ENCODE assay signal across 8 cellular contexts in genomic region chr2:118310016-118310877, GRCh38.
DNase-seq lines count a peak whose midpoint lies in the region; ATAC-seq and TF ChIP-seq lines count a peak whose summit lies in the region.

No MANE protein-coding gene starts in this region.

- H3K9ac ChIP-seq in fibroblast of lung (ENCODE audit: insufficient read depth, low read length), result peak overlapping the region; percentile 43
- H3K9ac ChIP-seq in neural cell (ENCODE audit: low read length), result peak overlapping the region; percentile 38

- POLR2A ChIA-PET in CD4-positive, alpha-beta T cell (lab: Charles Lee), result interaction anchor here (0.7 to 1.9 kb wide), 7 partner anchors 87 to 496 kb away, joined by 3 to 10 read pairs (median 3); partner anchors contain the start of genes CCDC93 and DDX18

- H3K4me1 Mint-ChIP-seq in CD4-positive, alpha-beta T cell (ENCODE audit: low read depth), result peaks cover 24% of the 10 kb centered on the region
- peaks cover 6% of the 10 kb centered on the region for H3K4me1 Mint-ChIP-seq in stimulated activated naive CD8-positive, alpha-beta T cell treated with anti-CD3 and anti-CD28 coated beads, Interleukin-15, amount 100 ng/mL, for 72 hours

- DNase-seq in CD4-positive, alpha-beta T cell, result peak; percentile 43 to 64 (median 52)
- peak; percentile 41 for DNase-seq in NCI-H1105 (lab: John Stamatoyannopoulos, UW)
- DNase-seq in activated T-cell treated with anti-CD3 and anti-CD28 coated beads for 48 hours (ENCODE audit: low read depth), result peak; percentile 72
- DNase-seq in fibroblast of lung (ENCODE audit: low read depth in 2 of 2), result peak; percentile 53 to 58
- peak; percentile 61 to 65 for DNase-seq in stimulated activated naive CD8-positive, alpha-beta T cell treated with anti-CD3 and anti-CD28 coated beads, Interleukin-15, amount 100 ng/mL, for 72 hours

- H3K36me3 ChIP-seq in fibroblast of lung (ENCODE audit: control insufficient read depth, insufficient read depth, low read length) (no peaks in the 10 kb centered on the region), neural cell (ENCODE audit: insufficient read depth, low read length) (no peaks in the 10 kb centered on the region)

- peak overlapping the region; percentile 98 for H3K27ac Mint-ChIP-seq in CD4-positive, alpha-beta T cell
- H3K27ac Mint-ChIP-seq in stimulated activated naive CD8-positive, alpha-beta T cell treated with anti-CD3 and anti-CD28 coated beads, Interleukin-15, amount 100 ng/mL, for 72 hours, result peak overlapping the region; percentile 95 to 97

- H2AFZ ChIP-seq in fibroblast of lung (ENCODE audit: low read length) (peak overlapping the region; percentile 88), neural cell (ENCODE audit: low read depth, low read length) (no peak overlapping the region)

- no peaks in the 10 kb centered on the region for H3K79me2 ChIP-seq in fibroblast of lung (ENCODE audit: control insufficient read depth, insufficient read depth, low read length)
- no peaks in the 10 kb centered on the region for H3K79me2 ChIP-seq in neural cell (replicated peaks; ENCODE audit: insufficient read depth, low read length)

- no peak for TF ChIP-seq CTCF in CD4-positive, alpha-beta T cell (IDR thresholded peaks at IDR 0.05)
- no peak for TF ChIP-seq CTCF in fibroblast of lung (conservative IDR thresholded peaks at IDR 0.05 in 1 of 2, IDR thresholded peaks at IDR 0.05 in 1 of 2; ENCODE audit: low read depth in 1 of 2, low read length in 2 of 2)
- TF ChIP-seq CTCF in neural cell (IDR thresholded peaks at IDR 0.05; ENCODE audit: poor library complexity, severe bottlenecking), result no peak

- peak; percentile 83 for ATAC-seq in CD4-positive, alpha-beta T cell (ENCODE audit: poor library complexity)
- ATAC-seq in GM19467 (IDR thresholded peaks at IDR 0.05; ENCODE audit: unreplicated experiment) (peak; percentile 64), GM18520 (IDR thresholded peaks at IDR 0.05; ENCODE audit: unreplicated experiment) (no peak)
- peak; percentile 71 for ATAC-seq in stimulated activated naive CD8-positive, alpha-beta T cell treated with anti-CD3 and anti-CD28 coated beads, Interleukin-15, amount 100 ng/mL, for 72 hours

- no peaks in the 10 kb centered on the region for H3F3A ChIP-seq in neural cell (ENCODE audit: insufficient read depth, low read length, poor library complexity, severe bottlenecking)

- H3K27me3 Mint-ChIP-seq in CD4-positive, alpha-beta T cell, result no peaks in the 10 kb centered on the region
- H3K27me3 Mint-ChIP-seq in stimulated activated naive CD8-positive, alpha-beta T cell treated with anti-CD3 and anti-CD28 coated beads, Interleukin-15, amount 100 ng/mL, for 72 hours, result peaks cover 21% of the 10 kb centered on the region

- peak overlapping the region; percentile 95 for H3K4me3 Mint-ChIP-seq in CD4-positive, alpha-beta T cell
- H3K4me3 Mint-ChIP-seq in stimulated activated naive CD8-positive, alpha-beta T cell treated with anti-CD3 and anti-CD28 coated beads, Interleukin-15, amount 100 ng/mL, for 72 hours, result peak overlapping the region; percentile 85 to 86

- CTCF ChIA-PET in CD4-positive, alpha-beta T cell (lab: Charles Lee), result no interaction called here

- intact Hi-C loops in CD4-positive, alpha-beta T cell (cut with DNase I, micrococcal nuclease), result loop anchor here in 1 of 2 experiments (5.0 to 10.0 kb wide), 4 partner anchors 83 to 295 kb away; partner anchors contain the start of genes CCDC93 and INSIG2

- H3K4me1 ChIP-seq in fibroblast of lung (ENCODE audit: control insufficient read depth, extremely low read depth, insufficient read depth, low read length), result no peaks in the 10 kb centered on the region

- H3K4me2 ChIP-seq in fibroblast of lung (ENCODE audit: extremely low read depth, insufficient read depth, low read length) (peak overlapping the region; percentile 69), neural cell (ENCODE audit: low read length) (peak overlapping the region; percentile 19)

- no peak for TF ChIP-seq EP300 in neural cell (conservative IDR thresholded peaks at IDR 0.05; ENCODE audit: poor library complexity, severe bottlenecking)

- no peak for TF ChIP-seq RAD21 in neural cell (conservative IDR thresholded peaks at IDR 0.05)

- no peaks in the 10 kb centered on the region for H3K27me3 ChIP-seq in CD4-positive, alpha-beta T cell (ENCODE audit: control insufficient read depth, insufficient read depth, low read length)
- H3K27me3 ChIP-seq in fibroblast of lung (ENCODE audit: control insufficient read depth, insufficient read depth, low read length), result peaks cover 2% of the 10 kb centered on the region
- H3K27me3 ChIP-seq in neural cell (ENCODE audit: insufficient read depth, low read depth, low read length), result peaks cover 16% of the 10 kb centered on the region

- H3K9me3 ChIP-seq in CD4-positive, alpha-beta T cell (ENCODE audit: control insufficient read depth, low read length), result no peaks in the 10 kb centered on the region
- H3K9me3 ChIP-seq in fibroblast of lung (ENCODE audit: control insufficient read depth, insufficient read depth, low read depth, low read length) (no peaks in the 10 kb centered on the region), neural cell (ENCODE audit: low read length) (no peaks in the 10 kb centered on the region)

- H3K36me3 Mint-ChIP-seq in CD4-positive, alpha-beta T cell (ENCODE audit: low read depth), result peaks cover 3% of the 10 kb centered on the region

- H3K9me3 Mint-ChIP-seq in CD4-positive, alpha-beta T cell, result no peaks in the 10 kb centered on the region
- no peaks in the 10 kb centered on the region for H3K9me3 Mint-ChIP-seq in stimulated activated naive CD8-positive, alpha-beta T cell treated with anti-CD3 and anti-CD28 coated beads, Interleukin-15, amount 100 ng/mL, for 72 hours

- H3K4me3 ChIP-seq in fibroblast of lung (replicated peaks in 1 of 4; ENCODE audit: control extremely low read depth in 1 of 4, insufficient read depth in 1 of 4, low read depth in 3 of 4, low read length in 4 of 4) (peak overlapping the region; percentile 47 to 68 (median 55)), neural cell (ENCODE audit: low read length) (peak overlapping the region; percentile 62)

- no peaks in the 10 kb centered on the region for H3K9me2 ChIP-seq in neural cell (ENCODE audit: insufficient read depth, low read length)

- H4K20me1 ChIP-seq in fibroblast of lung (ENCODE audit: control insufficient read depth, extremely low read depth, insufficient read depth, low read length), result no peaks in the 10 kb centered on the region
- no peaks in the 10 kb centered on the region for H4K20me1 ChIP-seq in neural cell (ENCODE audit: insufficient read depth)

- peak overlapping the region; percentile 70 for H3K27ac ChIP-seq in CD4-positive, alpha-beta T cell (ENCODE audit: low read depth, low read length)
- H3K27ac ChIP-seq in fibroblast of lung (ENCODE audit: insufficient read depth, low read length), result peak overlapping the region; percentile 51
- H3K27ac ChIP-seq in neural cell (ENCODE audit: low read length), result no peak overlapping the region

TF ChIP-seq in neural cell, 6 proteins besides CTCF, POLR2A, EP300 and RAD21:
- TF ChIP-seq TAF1 (IDR thresholded peaks at IDR 0.05; ENCODE audit: low read depth) (no peak), REST (IDR thresholded peaks at IDR 0.05; ENCODE audit: borderline replicate concordance) (no peak), MXI1 (conservative IDR thresholded peaks at IDR 0.05; ENCODE audit: poor library complexity, severe bottlenecking) (no peak), EZH2 (IDR thresholded peaks at IDR 0.05; ENCODE audit: borderline replicate concordance, insufficient read depth, low read length, poor library complexity, severe bottlenecking) (no peak), SMC3 (conservative IDR thresholded peaks at IDR 0.05; ENCODE audit: poor library complexity) (no peak), POLR2AphosphoS5 (IDR thresholded peaks at IDR 0.05) (no peak)
TF ChIP-seq in neural cell: peak in this region for 0.
